Comparison of ENCODE assay signal across 9 cellular contexts in the genomic region with DNA sequence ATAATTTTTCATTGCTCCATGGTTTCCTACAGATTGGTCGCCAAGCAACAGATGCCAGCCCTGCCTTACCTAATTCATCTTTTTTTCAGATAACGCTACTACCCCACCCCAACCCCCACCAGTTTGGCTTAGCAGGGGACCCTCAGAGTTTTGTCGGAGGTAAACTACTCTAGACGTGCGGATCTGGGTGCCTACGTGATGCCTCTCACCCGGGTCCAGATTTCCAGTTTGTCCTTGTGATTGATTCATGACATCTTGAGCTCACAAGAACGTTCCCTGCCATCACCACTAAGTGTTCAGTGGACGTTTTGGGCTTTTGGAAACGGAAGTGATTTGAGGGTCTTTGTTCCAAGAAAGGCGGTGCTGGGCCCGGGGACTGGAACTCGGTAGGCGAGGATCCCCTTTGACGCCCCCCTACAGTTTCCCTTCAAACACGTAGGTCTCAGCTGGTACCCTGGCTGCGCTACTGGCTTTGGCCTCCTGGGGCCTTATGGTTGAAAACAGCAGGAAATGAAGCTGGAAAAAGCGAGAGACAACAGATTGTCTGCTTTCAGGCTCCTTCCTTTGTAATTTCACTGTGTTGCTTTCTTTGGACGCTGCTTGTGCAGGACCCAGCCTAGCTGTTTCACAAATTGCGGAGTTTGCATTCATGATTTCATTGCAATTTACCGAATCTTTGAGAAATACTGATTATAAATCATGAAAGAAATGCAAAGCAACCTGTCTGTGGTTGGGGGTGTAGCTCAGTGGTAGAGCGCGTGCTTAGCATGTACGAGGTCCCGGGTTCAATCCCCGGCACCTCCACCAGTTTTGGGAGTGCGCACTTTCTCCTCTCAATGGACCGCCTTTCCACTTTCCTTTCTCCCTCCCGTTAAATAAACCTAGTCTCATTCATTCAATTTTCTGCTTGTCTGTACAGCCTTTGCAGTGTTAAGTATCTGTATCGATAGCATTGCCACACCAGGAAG.
DNase-seq lines count a peak whose midpoint lies in the region; ATAC-seq, FAIRE-seq and TF ChIP-seq lines count a peak whose summit lies in the region.
"Had no signal": no experiment of that assay in that cellular context is flagged by ENCODE, and none has a peak within 500 bp of the region (broad histone marks: within the 10 kb centered on the region; RNA-seq: fewer than 3 reads in every experiment).

No MANE protein-coding gene starts in this region.

- H3K4me3 ChIP-seq in right cardiac atrium (ENCODE audit: low read length) (no peak overlapping the region), SJSA1 (peak overlapping the region; percentile 35), mucosa of descending colon (no peak overlapping the region), kidney (ENCODE audit: low read length in 2 of 2) (no peak overlapping the region), esophagus squamous epithelium (peak overlapping the region in 1 of 4 donors; percentile 12)
- H3K4me3 ChIP-seq: skin epidermis had no signal

- H3K36me3 ChIP-seq in SJSA1 (no peaks in the 10 kb centered on the region), mucosa of descending colon (ENCODE audit: low read depth) (no peaks in the 10 kb centered on the region), kidney (ENCODE audit: control insufficient read depth in 1 of 2, insufficient read depth in 2 of 2, low read length in 2 of 2) (no peaks in the 10 kb centered on the region), esophagus squamous epithelium (no peaks in the 10 kb centered on the region)

- intact Hi-C loops in right cardiac atrium (cut with DNase I) (no loop called here), left ventricle myocardium superior (cut with micrococcal nuclease) (no loop called here), mucosa of descending colon (cut with DNase I, micrococcal nuclease) (no loop called here), kidney (cut with DNase I) (no loop called here), esophagus squamous epithelium (cut with DNase I) (no loop called here)

- TF ChIP-seq CTCF in LNCAP (IDR thresholded peaks at IDR 0.05): peak; percentile 35; the same call in 1 of the 2 replicates
- TF ChIP-seq CTCF in mucosa of descending colon (IDR thresholded peaks at IDR 0.05): no peak
- TF ChIP-seq CTCF in kidney (IDR thresholded peaks at IDR 0.05; ENCODE audit: borderline replicate concordance, extremely low read depth, insufficient read depth): no peak
- peak in 1 of 6 experiments; percentile 33 for TF ChIP-seq CTCF in esophagus squamous epithelium (IDR thresholded peaks at IDR 0.05)

- no peak overlapping the region for H3K27ac ChIP-seq in right cardiac atrium (ENCODE audit: low read length)
- H3K27ac ChIP-seq in SJSA1: no peak overlapping the region
- no peak overlapping the region for H3K27ac ChIP-seq in kidney (ENCODE audit: low read depth in 2 of 2, low read length in 2 of 2)
- H3K27ac ChIP-seq in esophagus squamous epithelium: no peak overlapping the region
- H3K27ac ChIP-seq: skin epidermis had no signal

- no peaks in the 10 kb centered on the region for H3K9me3 ChIP-seq in right cardiac atrium (ENCODE audit: control insufficient read depth, low read length)
- H3K9me3 ChIP-seq in SJSA1 (replicated peaks): no peaks in the 10 kb centered on the region
- H3K9me3 ChIP-seq in mucosa of descending colon: no peaks in the 10 kb centered on the region
- no peaks in the 10 kb centered on the region for H3K9me3 ChIP-seq in kidney (ENCODE audit: control insufficient read depth in 1 of 2, low read length in 2 of 2)
- H3K9me3 ChIP-seq in esophagus squamous epithelium: no peaks in the 10 kb centered on the region

- no peak for FAIRE-seq in kidney (lab: Jason Lieb, UNC)

- TF ChIP-seq POLR2A in esophagus squamous epithelium (IDR thresholded peaks at IDR 0.05): no peak

- no peak overlapping the region for H3K9ac ChIP-seq in kidney (ENCODE audit: low read length in 2 of 2)

- WGBS in right cardiac atrium: 9% methylated on average over 30 of the region's 30 CpGs
- 3 to 9% methylated on average over 26 to 28 of the region's 30 CpGs for WGBS in esophagus squamous epithelium, 2 donors

- H3K4me1 ChIP-seq in right cardiac atrium (ENCODE audit: control insufficient read depth, insufficient read depth, low read length) (no peaks in the 10 kb centered on the region), SJSA1 (replicated peaks) (peaks cover 6% of the 10 kb centered on the region), mucosa of descending colon (ENCODE audit: low read depth) (no peaks in the 10 kb centered on the region), kidney (ENCODE audit: control insufficient read depth in 1 of 2, insufficient read depth in 1 of 2, low read depth in 1 of 2, low read length in 2 of 2) (no peaks in the 10 kb centered on the region), esophagus squamous epithelium (peaks cover 0 to 3% (median 0%) of the 10 kb centered on the region in 3 donors)

- ATAC-seq in right cardiac atrium (peak; percentile 64 to 83), left ventricle myocardium superior (no peak), mucosa of descending colon (peak; percentile 53)

- DNase-seq in right cardiac atrium: peak; percentile 25 to 58 (median 58)
- no peak for DNase-seq in left ventricle myocardium superior
- peak; percentile 78 for DNase-seq in SJSA1 (ENCODE audit: low read depth in 1 of 2, low spot score in 2 of 2)
- DNase-seq in cerebellum (ENCODE audit: low spot score): peak; percentile 66
- DNase-seq in mucosa of descending colon: peak in 1 of 3 donors; percentile 4
- DNase-seq in kidney: no peak
- DNase-seq in esophagus squamous epithelium (lab: John Stamatoyannopoulos, UW): no peak

- H3K27me3 ChIP-seq in right cardiac atrium (ENCODE audit: control insufficient read depth, insufficient read depth) (no peaks in the 10 kb centered on the region), SJSA1 (replicated peaks) (no peaks in the 10 kb centered on the region), esophagus squamous epithelium (peaks cover 0 to 62% (median 0%) of the 10 kb centered on the region in 4 donors)

Comparison
In these comparisons a context has a peak if more than half of its experiments do, and no peak if none do; other contexts are left out.
1. DNase-seq: peak in right cardiac atrium (3 of 3), SJSA1 (2 of 2) and cerebellum (single experiment); none in left ventricle myocardium superior (single experiment), kidney (single experiment) and esophagus squamous epithelium (single experiment).